ENCODE assay signal across 14 cellular contexts in the genomic region with DNA sequence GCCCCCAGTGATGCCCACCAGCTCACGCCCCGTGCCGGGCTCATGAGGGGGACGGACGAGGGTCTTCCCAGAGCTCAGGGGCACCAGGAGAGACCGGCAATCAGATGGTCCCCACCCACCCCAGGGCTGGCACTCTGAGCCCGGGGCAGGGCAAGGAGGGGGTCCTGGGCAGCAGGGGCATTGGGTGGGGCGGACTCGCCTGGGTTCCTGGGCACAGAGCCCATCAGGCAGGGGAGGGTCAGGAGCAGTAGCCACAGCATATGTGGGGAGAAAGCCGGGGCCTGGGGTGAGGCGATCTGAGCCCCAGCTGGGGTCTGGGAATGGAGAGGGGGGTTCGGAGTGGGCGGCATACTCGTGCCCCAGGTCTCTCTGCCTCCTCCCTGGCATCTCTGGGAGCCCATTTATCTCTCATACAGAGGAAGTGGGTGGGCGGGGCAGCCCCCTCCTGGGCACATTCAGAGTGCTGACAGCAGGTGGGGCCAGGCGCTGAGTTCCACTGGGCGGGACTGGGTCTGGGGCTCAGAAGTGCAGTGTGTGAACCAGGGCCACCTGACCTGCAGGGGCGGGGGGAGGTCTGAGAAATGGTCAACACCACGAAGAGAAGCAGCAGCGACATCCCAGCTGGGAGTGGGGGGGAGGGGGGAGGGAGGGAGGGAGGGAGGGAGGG. TPM values are rescaled to one million over a fixed set of nuclear protein-coding genes. Genes with fewer than 3 reads are reported as not detected.
DNase-seq lines count a peak whose midpoint lies in the region; ATAC-seq, FAIRE-seq and TF ChIP-seq lines count a peak whose summit lies in the region.
"Had no signal": no experiment of that assay in that cellular context is flagged by ENCODE, and none has a peak within 500 bp of the region (broad histone marks: within the 10 kb centered on the region; RNA-seq: fewer than 3 reads in every experiment).

No MANE protein-coding gene starts in this region.

- H3K27ac Mint-ChIP-seq in T-cell: no peak overlapping the region

- peak; percentile 49 for ATAC-seq in left ventricle myocardium superior
- no peak for ATAC-seq in Right ventricle myocardium superior (ENCODE audit: poor library complexity)
- peak; percentile 50 to 81 (median 64) for ATAC-seq in T-cell (replicated peaks in 1 of 4)
- ATAC-seq in pancreas: peak; percentile 21 to 52 (median 41)
- ATAC-seq in HG03469 (IDR thresholded peaks at IDR 0.05; ENCODE audit: unreplicated experiment): no peak
- no peak for ATAC-seq in GM18867 (IDR thresholded peaks at IDR 0.05; ENCODE audit: unreplicated experiment)

- CTCF ChIA-PET in T-cell (lab: Charles Lee): no interaction called here

- peaks cover 24 to 60% of the 10 kb centered on the region in 2 donors for H3K27me3 Mint-ChIP-seq in T-cell

- TF ChIP-seq CTCF in pancreas (IDR thresholded peaks at IDR 0.05): no peak

- intact Hi-C loops in left ventricle myocardium superior (cut with micrococcal nuclease): no loop called here
- intact Hi-C loops in Right ventricle myocardium superior (cut with DNase I): no loop called here
- intact Hi-C loops in pancreas (cut with DNase I): no loop called here

- WGBS in pancreas, 2 donors: 22 to 30% methylated on average over 18 to 20 of the region's 20 CpGs

- no peaks in the 10 kb centered on the region for H3K9me3 Mint-ChIP-seq in T-cell

- H3K9me3 ChIP-seq in pancreas: no peaks in the 10 kb centered on the region
- H3K9me3 ChIP-seq: esophagus muscularis mucosa, right atrium auricular region, transverse colon had no signal

- no peak overlapping the region for H3K27ac ChIP-seq in pancreas
- H3K27ac ChIP-seq: C4-2B, esophagus muscularis mucosa, right atrium auricular region, transverse colon had no signal

- no peaks in the 10 kb centered on the region for H3K36me3 Mint-ChIP-seq in T-cell

- peaks cover 0 to 2% (median 0%) of the 10 kb centered on the region in 3 donors for H3K4me1 Mint-ChIP-seq in T-cell

- peak; percentile 42 for DNase-seq in left ventricle myocardium superior
- DNase-seq in Right ventricle myocardium superior: no peak
- peak in 12 of 34 experiments; percentile 12 to 57 (median 28) for DNase-seq in T-cell
- DNase-seq in pancreas: peak in 1 of 6 donors; percentile 76
- DNase-seq: activated CD4-positive, CD25-positive, alpha-beta regulatory T cell; activated effector memory CD4-positive, alpha-beta T cell treated with Interleukin-2 at 50 U/mL for 16 hours; central memory CD4-positive, alpha-beta T cell; NCI-H1694; transverse colon had no signal

- H3K4me1 ChIP-seq in pancreas: no peaks in the 10 kb centered on the region

- H3K4me3 Mint-ChIP-seq in T-cell: peak overlapping the region in 1 of 3 donors; percentile 2

- POLR2A ChIA-PET in T-cell (lab: Charles Lee): no interaction called here

- FAIRE-seq in pancreas (lab: Jason Lieb, UNC): no peak

- no peaks in the 10 kb centered on the region for H3K36me3 ChIP-seq in pancreas
- H3K36me3 ChIP-seq: esophagus muscularis mucosa, right atrium auricular region, transverse colon had no signal

- H3K4me3 ChIP-seq in pancreas: no peak overlapping the region
- H3K4me3 ChIP-seq: esophagus muscularis mucosa, right atrium auricular region, transverse colon had no signal

- peaks cover 0 to 8% (median 0%) of the 10 kb centered on the region in 4 donors for H3K27me3 ChIP-seq in pancreas

RNA-seq across cellular contexts. Expression of a gene that starts 20.5 kb away (rescaled TPM):
- total RNA-seq in left ventricle myocardium superior (93.8 TPM), Right ventricle myocardium superior (77.2 TPM), T-cell (100 to 1,000 TPM; 173 to 247 (median 190) TPM), pancreas (10 to 100 TPM; 30.0 to 57.9 (median 36.1) TPM)
- polyA plus RNA-seq in pancreas: 10 to 100 TPM; 35.3 to 42.0 TPM

RNA-seq across cellular contexts. Expression of a gene that starts 33.1 kb away (rescaled TPM):
- total RNA-seq in left ventricle myocardium superior (0.50 TPM), Right ventricle myocardium superior (0.51 TPM), T-cell (under 1 TPM in 4 of 5 donors, not detected in 1; 0.28 to 0.40 (median 0.31) TPM), pancreas (under 1 TPM in 1 of 6 donors, not detected in 5; 0.61 TPM)
- polyA plus RNA-seq in pancreas: under 1 TPM; 0.19 to 0.26 TPM

RNA-seq across cellular contexts. Expression of a gene that starts 44.5 kb away (rescaled TPM):
- total RNA-seq in left ventricle myocardium superior (5.2 TPM), Right ventricle myocardium superior (3.7 TPM), T-cell (10 to 100 TPM in 4 of 5 donors, 1 to 10 TPM in 1; 9.1 to 12.8 (median 12.7) TPM), pancreas (10 to 100 TPM in 3 of 6 donors, 1 to 10 TPM in 3; 2.1 to 13.1 (median 9.4) TPM)
- 100 to 1,000 TPM in 1 of 2 donors, 10 to 100 TPM in 1; 47.4 to 110 TPM for polyA plus RNA-seq in pancreas

RNA-seq across cellular contexts. Expression of a gene that starts 48.4 kb away (rescaled TPM):
- total RNA-seq in left ventricle myocardium superior: 4.3 TPM
- total RNA-seq in Right ventricle myocardium superior: 7.1 TPM
- total RNA-seq in T-cell: 1 to 10 TPM in 2 of 5 donors, under 1 TPM in 1, not detected in 2; 0.39 to 1.6 (median 1.2) TPM
- total RNA-seq in pancreas: 10 to 100 TPM in 1 of 6 donors, 1 to 10 TPM in 5; 1.1 to 17.0 (median 4.9) TPM
- polyA plus RNA-seq in pancreas: 10 to 100 TPM in 1 of 2 donors, 1 to 10 TPM in 1; 1.3 to 14.5 TPM

RNA-seq across cellular contexts. Expression of a gene that starts 59.0 kb away (rescaled TPM):
- 7.3 TPM for total RNA-seq in left ventricle myocardium superior
- 10.1 TPM for total RNA-seq in Right ventricle myocardium superior
- 1 to 10 TPM in 1 of 5 donors, under 1 TPM in 3, not detected in 1; 0.32 to 4.3 (median 0.52) TPM for total RNA-seq in T-cell
- 1 to 10 TPM in 5 of 6 donors, under 1 TPM in 1; 0.69 to 9.9 (median 4.8) TPM for total RNA-seq in pancreas
- polyA plus RNA-seq in pancreas: 10 to 100 TPM in 1 of 2 donors, 1 to 10 TPM in 1; 2.4 to 12.2 TPM

Comparison
In these comparisons a context has a peak if more than half of its experiments do, and no peak if none do; other contexts are left out.
1. ATAC-seq: peak in left ventricle myocardium superior (single experiment), T-cell (4 of 4) and pancreas (4 of 4); none in Right ventricle myocardium superior (single experiment), HG03469 (single experiment) and GM18867 (single experiment).